In the genomic region with DNA sequence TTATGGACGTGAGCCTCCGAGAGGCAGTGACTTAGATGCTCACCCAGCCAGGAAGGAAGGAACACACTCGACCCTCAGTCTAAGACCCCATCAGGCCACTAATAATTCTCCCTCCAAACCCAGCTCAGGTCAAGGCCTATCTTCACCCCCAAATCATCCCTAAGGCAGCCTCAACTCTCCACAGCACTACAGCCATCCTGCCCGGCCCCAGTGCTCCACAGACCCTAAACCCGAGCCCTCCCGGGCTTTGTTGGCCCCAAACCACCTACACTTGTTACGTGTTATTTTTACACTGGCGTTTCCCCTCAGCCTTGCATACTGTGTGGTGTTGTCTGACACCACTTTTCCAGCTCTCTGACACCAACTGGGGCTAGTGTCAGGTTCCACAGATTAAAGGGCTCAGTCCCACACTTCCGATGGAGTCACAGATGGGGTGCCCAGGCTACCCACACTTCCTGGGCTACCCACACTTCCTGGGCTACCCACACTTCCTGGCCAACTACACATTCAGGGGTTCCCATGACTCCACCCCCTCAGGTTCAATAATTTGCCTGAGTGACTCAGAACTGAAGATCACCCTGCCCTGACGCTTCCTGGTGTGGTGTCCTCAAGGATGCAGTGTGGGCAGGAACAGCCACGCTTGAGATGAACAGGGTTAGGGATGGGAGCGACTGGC, we compare ENCODE assay signal across 8 cellular contexts. TPM values are rescaled to one million over a fixed set of nuclear protein-coding genes. Genes with fewer than 3 reads are reported as not detected.
DNase-seq lines count a peak whose midpoint lies in the region; ATAC-seq and TF ChIP-seq lines count a peak whose summit lies in the region.

No MANE protein-coding gene starts in this region.

- no peak overlapping the region for H3K9ac ChIP-seq in MM.1S (ENCODE audit: low read length)

- peaks cover 13% of the 10 kb centered on the region for H3F3A ChIP-seq in MM.1S (ENCODE audit: insufficient read depth, low read length)

- no peaks in the 10 kb centered on the region for H4K20me1 ChIP-seq in MM.1S (ENCODE audit: insufficient read depth, low read length)

- peak overlapping the region; percentile 95 to 96 for H3K27ac Mint-ChIP-seq in natural killer cell treated with Interleukin-12 subunit alpha and Interleukin-12 subunit beta and Interleukin-15 and Interleukin-18, amount 100 ng/mL, for 72 hours

- peaks cover 75 to 76% of the 10 kb centered on the region in 2 donors for H3K4me1 Mint-ChIP-seq in natural killer cell treated with Interleukin-12 subunit alpha and Interleukin-12 subunit beta and Interleukin-15 and Interleukin-18, amount 100 ng/mL, for 72 hours (ENCODE audit: low read depth in 2 of 2)

- no peaks in the 10 kb centered on the region for H3K9me3 Mint-ChIP-seq in natural killer cell treated with Interleukin-12 subunit alpha and Interleukin-12 subunit beta and Interleukin-15 and Interleukin-18, amount 100 ng/mL, for 72 hours

- H3K4me3 Mint-ChIP-seq in natural killer cell treated with Interleukin-12 subunit alpha and Interleukin-12 subunit beta and Interleukin-15 and Interleukin-18, amount 100 ng/mL, for 72 hours: peak overlapping the region; percentile 82

- no peaks in the 10 kb centered on the region; the same call in 1 of the 2 replicates for H3K79me2 ChIP-seq in MM.1S (ENCODE audit: low read length)

- no peaks in the 10 kb centered on the region for H3K9me3 ChIP-seq in MM.1S (replicated peaks; ENCODE audit: insufficient read depth, low read length)

- peak; percentile 49 for ATAC-seq in GM19468 (IDR thresholded peaks at IDR 0.05; ENCODE audit: extremely low read depth, unreplicated experiment)
- peak; percentile 90 for ATAC-seq in HG03571 (IDR thresholded peaks at IDR 0.05; ENCODE audit: unreplicated experiment)
- peak; percentile 87 for ATAC-seq in natural killer cell treated with Interleukin-12 subunit alpha and Interleukin-12 subunit beta and Interleukin-15 and Interleukin-18, amount 100 ng/mL, for 72 hours

- no peaks in the 10 kb centered on the region for H3K27me3 Mint-ChIP-seq in natural killer cell treated with Interleukin-12 subunit alpha and Interleukin-12 subunit beta and Interleukin-15 and Interleukin-18, amount 100 ng/mL, for 72 hours

- peak; percentile 14 for DNase-seq in CD1c-positive myeloid dendritic cell (ENCODE audit: extremely low spot score)
- peak; percentile 54 for DNase-seq in activated T-cell treated with anti-CD3 and anti-CD28 coated beads for 48 hours (ENCODE audit: low read depth)
- DNase-seq in natural killer cell treated with Interleukin-12 subunit alpha and Interleukin-12 subunit beta and Interleukin-15 and Interleukin-18, amount 100 ng/mL, for 72 hours (ENCODE audit: low spot score): peak; percentile 86
- DNase-seq in NAMALWA (ENCODE audit: low spot score): no peak
- no peak for DNase-seq in DMS153 (lab: John Stamatoyannopoulos, UW)
- DNase-seq in MM.1S: no peak

- H3K36me3 Mint-ChIP-seq in natural killer cell treated with Interleukin-12 subunit alpha and Interleukin-12 subunit beta and Interleukin-15 and Interleukin-18, amount 100 ng/mL, for 72 hours: peaks cover 9% of the 10 kb centered on the region

- no peaks in the 10 kb centered on the region for H3K27me3 ChIP-seq in MM.1S (replicated peaks; ENCODE audit: insufficient read depth, low read length)

- H3K9me2 ChIP-seq in MM.1S (replicated peaks; ENCODE audit: insufficient read depth, low read length): no peaks in the 10 kb centered on the region

- no peak for TF ChIP-seq CTCF in MM.1S (IDR thresholded peaks at IDR 0.05; ENCODE audit: low read length)

- no peak overlapping the region for H3K27ac ChIP-seq in MM.1S (ENCODE audit: low read length)

- no peaks in the 10 kb centered on the region for H3K36me3 ChIP-seq in MM.1S (replicated peaks; ENCODE audit: insufficient read depth, low read length)

- H2AFZ ChIP-seq in MM.1S (ENCODE audit: low read length): no peak overlapping the region

- no peak overlapping the region for H3K4me3 ChIP-seq in MM.1S (ENCODE audit: low read length)

- H3K4me1 ChIP-seq in MM.1S (ENCODE audit: low read length): peaks cover 14% of the 10 kb centered on the region

- no peak overlapping the region for H3K4me2 ChIP-seq in MM.1S (ENCODE audit: low read depth, low read length)

RNA-seq across cellular contexts. Expression of gene RBCK1, which starts 25.3 kb away (rescaled TPM):
- 100 to 1,000 TPM; 157 to 159 TPM for total RNA-seq in natural killer cell treated with Interleukin-12 subunit alpha and Interleukin-12 subunit beta and Interleukin-15 and Interleukin-18, amount 100 ng/mL, for 72 hours

RNA-seq across cellular contexts. Expression of gene TBC1D20, which starts 28.9 kb away (rescaled TPM):
- 10 to 100 TPM; 46.4 to 56.8 TPM for total RNA-seq in natural killer cell treated with Interleukin-12 subunit alpha and Interleukin-12 subunit beta and Interleukin-15 and Interleukin-18, amount 100 ng/mL, for 72 hours

RNA-seq across cellular contexts. Expression of gene TRIB3, which starts 52.9 kb away (rescaled TPM):
- total RNA-seq in natural killer cell treated with Interleukin-12 subunit alpha and Interleukin-12 subunit beta and Interleukin-15 and Interleukin-18, amount 100 ng/mL, for 72 hours: 10 to 100 TPM; 18.0 to 21.6 TPM

Comparison
In these comparisons a context has a peak if more than half of its experiments do, and no peak if none do; other contexts are left out.
1. DNase-seq: peak in CD1c-positive myeloid dendritic cell (single experiment), activated T-cell treated with anti-CD3 and anti-CD28 coated beads for 48 hours (single experiment) and natural killer cell treated with Interleukin-12 subunit alpha and Interleukin-12 subunit beta and Interleukin-15 and Interleukin-18, amount 100 ng/mL, for 72 hours (single experiment); none in NAMALWA (single experiment), DMS153 (single experiment) and MM.1S (single experiment).
2. Peak in every context shown above with its lines, with median percentiles within 50 percentile points of each other: ATAC-seq.